Comparison of ENCODE assay signal across 9 cellular contexts in genomic region chr12:1644523-1645438, GRCh38. TPM values are rescaled to one million over a fixed set of nuclear protein-coding genes. Genes with fewer than 3 reads are reported as not detected.
A peak's percentile ranks its signal among the peaks of the same experiment; 100 is the strongest.
DNase-seq lines count a peak whose midpoint lies in the region; ATAC-seq and TF ChIP-seq lines count a peak whose summit lies in the region.
"Had no signal": no experiment of that assay in that cellular context is flagged by ENCODE, and none has a peak within 500 bp of the region (broad histone marks: within the 10 kb centered on the region; RNA-seq: fewer than 3 reads in every experiment).

No MANE protein-coding gene starts in this region.

- no peaks in the 10 kb centered on the region for H3K27me3 ChIP-seq in dorsolateral prefrontal cortex

- peak overlapping the region in 50 of 59 donors; percentile 0 to 56 (median 30) for H3K4me3 ChIP-seq in dorsolateral prefrontal cortex
- no peak overlapping the region for H3K4me3 ChIP-seq in coronary artery

- H3K27ac ChIP-seq in dorsolateral prefrontal cortex (peak overlapping the region; percentile 46 to 94 (median 87)), coronary artery (peak overlapping the region in 1 of 2 donors; percentile 29)

- intact Hi-C loops in dorsolateral prefrontal cortex (cut with DNase I): loop anchor here in 1 of 2 donors (5.0 kb wide), 1 partner anchor 293 kb away; no protein-coding TSS in a partner anchor

- ATAC-seq in HG02798 (IDR thresholded peaks at IDR 0.05; ENCODE audit: poor library complexity, unreplicated experiment) (no peak), omental fat pad (ENCODE audit: low FRiP score) (no peak)

- peak in 26 of 56 donors; percentile 10 to 48 (median 23) for TF ChIP-seq CTCF in dorsolateral prefrontal cortex (IDR thresholded peaks at IDR 0.05 in 54 of 56, conservative IDR thresholded peaks at IDR 0.05 in 2 of 56; ENCODE audit: low read depth in 1 of 56, partially characterized antibody in 56 of 56)
- no peak for TF ChIP-seq CTCF in coronary artery (IDR thresholded peaks at IDR 0.05)
- TF ChIP-seq CTCF in omental fat pad (IDR thresholded peaks at IDR 0.05): no peak

- peak in 13 of 14 donors; percentile 15 to 90 (median 75) for DNase-seq in C1 segment of cervical spinal cord (lab: John Stamatoyannopoulos, UW)
- DNase-seq in NCI-H345 (lab: John Stamatoyannopoulos, UW): peak; percentile 89
- peak; percentile 86 to 96 (median 95) for DNase-seq in dorsolateral prefrontal cortex
- peak; percentile 66 for DNase-seq in myocyte (ENCODE audit: low read depth)
- no peak for DNase-seq in KG1 (lab: John Stamatoyannopoulos, UW)
- no peak for DNase-seq in coronary artery (ENCODE audit: low spot score)
- no peak for DNase-seq in omental fat pad (ENCODE audit: low spot score)
- DNase-seq: stimulated activated CD4-positive, alpha-beta T cell treated with anti-CD3 and anti-CD28 coated beads, Interleukin-15, amount 100 ng/mL, for 24 hours had no signal

RNA-seq across cellular contexts. Expression of gene WNT5B, which starts 15.8 kb away (rescaled TPM):
- total RNA-seq in dorsolateral prefrontal cortex (1 to 10 TPM; 2.2 to 9.3 (median 5.1) TPM), myocyte (17.6 and 19.1 TPM in 2 replicates), omental fat pad (1 to 10 TPM; 3.6 to 9.0 (median 4.0) TPM)
- 49.2 TPM for polyA plus RNA-seq in myocyte (2012)

RNA-seq across cellular contexts. Expression of gene ADIPOR2, which starts 46.1 kb away (rescaled TPM):
- total RNA-seq in dorsolateral prefrontal cortex (100 to 1,000 TPM in 51 of 120 experiments, 10 to 100 TPM in 69; 39.0 to 240 (median 95.0) TPM), myocyte (15.5 and 22.8 TPM in 2 replicates), omental fat pad (100 to 1,000 TPM in 1 of 4 donors, 10 to 100 TPM in 3; 75.1 to 119 (median 93.4) TPM)
- 30.7 TPM for polyA plus RNA-seq in myocyte (2012)

RNA-seq across cellular contexts. Expression of gene FBXL14, which starts 50.4 kb away (rescaled TPM):
- 10 to 100 TPM; 26.6 to 73.6 (median 35.7) TPM for total RNA-seq in dorsolateral prefrontal cortex
- 8.1 and 11.0 TPM in 2 replicates for total RNA-seq in myocyte
- polyA plus RNA-seq in myocyte (2012): 9.1 TPM
- 10 to 100 TPM in 2 of 4 donors, 1 to 10 TPM in 2; 7.3 to 15.6 (median 10.1) TPM for total RNA-seq in omental fat pad

Comparison
In these comparisons a context has a peak if more than half of its experiments do, and no peak if none do; other contexts are left out.
1. DNase-seq: peak in C1 segment of cervical spinal cord (13 of 14), NCI-H345 (single experiment), dorsolateral prefrontal cortex (10 of 10) and myocyte (single experiment); none in KG1 (single experiment), coronary artery (single experiment) and omental fat pad (single experiment).